ENCODE assay signal across 1 cellular context in genomic region chr22:21856197-21856596, GRCh38.
TF ChIP-seq lines count a peak whose summit lies in the region.

No MANE protein-coding gene starts in this region.

TF ChIP-seq in WTC11, 78 proteins besides CTCF, POLR2A, EP300 and RAD21 (continued from another document):
- TF ChIP-seq USF1 (CRISPR knock-in tag; IDR thresholded peaks at IDR 0.05) (no peak), SOX15 (CRISPR knock-in tag; IDR thresholded peaks at IDR 0.05) (no peak)
TF ChIP-seq in WTC11: peak in this region for 0.
